9 cellular contexts compared by ENCODE assay signal in genomic region chr18:74597662-74598349, GRCh38. TPM values are rescaled to one million over a fixed set of nuclear protein-coding genes. Genes with fewer than 3 reads are reported as not detected.
DNase-seq lines count a peak whose midpoint lies in the region; ATAC-seq, FAIRE-seq and TF ChIP-seq lines count a peak whose summit lies in the region.
"Had no signal": no experiment of that assay in that cellular context is flagged by ENCODE, and none has a peak within 500 bp of the region (broad histone marks: within the 10 kb centered on the region; RNA-seq: fewer than 3 reads in every experiment).

Gene ZNF407 (plus strand): TSS chr18:74597870. CDS start chr18:74631020, 33,150 bp downstream.

- peak within 1 kb of the TSS; percentile 94 for H3K27ac Mint-ChIP-seq in central memory CD8-positive, alpha-beta T cell (ENCODE audit: low read depth)

- intact Hi-C loops in kidney (cut with DNase I): no loop called here

- TF ChIP-seq CTCF in kidney (IDR thresholded peaks at IDR 0.05; ENCODE audit: borderline replicate concordance, extremely low read depth, insufficient read depth): no peak

- FAIRE-seq in kidney (lab: Jason Lieb, UNC): no peak
- FAIRE-seq: TTC549 had no signal

- DNase-seq in AG20443 (ENCODE audit: low spot score): peak; percentile 94
- peak; percentile 72 for DNase-seq in NCI-H446 treated with DMSO at 0.1 percent for 48 hours (lab: John Stamatoyannopoulos, UW)
- peak; percentile 81 to 88 for DNase-seq in central memory CD8-positive, alpha-beta T cell (ENCODE audit: low spot score in 2 of 2)
- peak; percentile 95 for DNase-seq in kidney
- peak; percentile 77 to 79 for DNase-seq in stimulated activated CD4-positive, alpha-beta T cell treated with anti-CD3 and anti-CD28 coated beads, Interleukin-15, amount 100 ng/mL, for 48 hours (ENCODE audit: low read depth in 2 of 2)

- H3K4me1 ChIP-seq in kidney (ENCODE audit: control insufficient read depth in 1 of 2, insufficient read depth in 1 of 2, low read depth in 1 of 2, low read length in 2 of 2): peaks cover 9% of the 10 kb centered on the region in 2 donors

- H3K4me1 Mint-ChIP-seq in central memory CD8-positive, alpha-beta T cell: peaks cover 54% of the 10 kb centered on the region

- H3K27me3 Mint-ChIP-seq in central memory CD8-positive, alpha-beta T cell: no peaks in the 10 kb centered on the region

- ATAC-seq in HG03378 (IDR thresholded peaks at IDR 0.05; ENCODE audit: unreplicated experiment): peak; percentile 69
- peak; percentile 80 to 86 for ATAC-seq in activated CD4-positive, CD25-positive, alpha-beta regulatory T cell treated with anti-CD3 and anti-CD28 coated beads, Interleukin-2, amount 50 U/mL, for 24 hours
- peak; percentile 75 for ATAC-seq in central memory CD8-positive, alpha-beta T cell (replicated peaks; ENCODE audit: extremely low read depth, poor library complexity, severe bottlenecking)

- peak within 1 kb of the TSS; percentile 93 to 98 for H3K9ac ChIP-seq in kidney (ENCODE audit: low read length in 2 of 2)

- TF ChIP-seq POLR2A in GM19099 (IDR thresholded peaks at IDR 0.05; ENCODE audit: extremely low read depth, insufficient read length, low read depth): peak; percentile 56

- peak within 1 kb of the TSS; percentile 83 to 95 for H3K4me3 ChIP-seq in kidney (ENCODE audit: low read length in 2 of 2)

- H3K9me3 ChIP-seq in kidney (ENCODE audit: control insufficient read depth in 1 of 2, low read length in 2 of 2): no peaks in the 10 kb centered on the region

- no peaks in the 10 kb centered on the region for H3K36me3 ChIP-seq in kidney (ENCODE audit: control insufficient read depth in 1 of 2, insufficient read depth in 2 of 2, low read length in 2 of 2)

- peaks cover 31% of the 10 kb centered on the region for H3K36me3 Mint-ChIP-seq in central memory CD8-positive, alpha-beta T cell (ENCODE audit: insufficient read depth)

- peak within 1 kb of the TSS; percentile 98 for H3K4me3 Mint-ChIP-seq in central memory CD8-positive, alpha-beta T cell

- H3K27ac ChIP-seq in kidney (ENCODE audit: low read depth in 2 of 2, low read length in 2 of 2): peak within 1 kb of the TSS; percentile 95 to 99

- no peaks in the 10 kb centered on the region for H3K9me3 Mint-ChIP-seq in central memory CD8-positive, alpha-beta T cell

RNA-seq across cellular contexts. Expression of gene ZNF407, which starts in this region (rescaled TPM):
- total RNA-seq in kidney: 17.8 TPM
- polyA plus RNA-seq in kidney (ENCODE audit: insufficient read depth, low read depth, low replicate concordance): 2.5 TPM

Comparison
In these comparisons a context has a peak if more than half of its experiments do, and no peak if none do; other contexts are left out.
1. Peak in every context shown above with its lines: DNase-seq, ATAC-seq, H3K4me3 ChIP-seq and H3K27ac ChIP-seq.